Comparison of ENCODE assay signal across 9 cellular contexts in genomic region chr19:38376576-38376975, GRCh38. TPM values are rescaled to one million over a fixed set of nuclear protein-coding genes. Genes with fewer than 3 reads are reported as not detected.
DNase-seq lines count a peak whose midpoint lies in the region; ATAC-seq, FAIRE-seq and TF ChIP-seq lines count a peak whose summit lies in the region.
"Had no signal": no experiment of that assay in that cellular context is flagged by ENCODE, and none has a peak within 500 bp of the region (broad histone marks: within the 10 kb centered on the region; RNA-seq: fewer than 3 reads in every experiment).

No MANE protein-coding gene starts in this region.

- H4K20me1 ChIP-seq in astrocyte (ENCODE audit: insufficient read depth, low read length), result peaks cover 58% of the 10 kb centered on the region
- no peaks in the 10 kb centered on the region for H4K20me1 ChIP-seq in neural cell (ENCODE audit: insufficient read depth)

- no peaks in the 10 kb centered on the region for H3F3A ChIP-seq in neural cell (ENCODE audit: insufficient read depth, low read length, poor library complexity, severe bottlenecking)

- H3K27ac Mint-ChIP-seq in CD14-positive monocyte (peak overlapping the region in 4 of 7 donors; percentile 2 to 55 (median 43)), astrocyte (ENCODE audit: unreplicated experiment) (no peak overlapping the region)

- H3K4me3 ChIP-seq in HFF-Myc (replicated peaks; ENCODE audit: low read depth, low read length) (peak overlapping the region; percentile 97), astrocyte (ENCODE audit: insufficient read depth, low read depth, low read length) (no peak overlapping the region), neural cell (ENCODE audit: low read length) (peak overlapping the region; percentile 84)

- no peak overlapping the region for H3K27ac ChIP-seq in astrocyte (ENCODE audit: low read depth, low read length)
- no peak overlapping the region for H3K27ac ChIP-seq in neural cell (ENCODE audit: low read length)

- DNase-seq in CD14-positive monocyte (ENCODE audit: low spot score) (no peak), HFF-Myc (ENCODE audit: extremely low read depth, low read depth) (no peak), astrocyte (ENCODE audit: low read depth) (no peak), NCI-H2227 treated with DMSO at 0.1 percent for 48 hours (lab: John Stamatoyannopoulos, UW) (no peak), NCI-H2171 treated with DMSO at 0.1 percent for 48 hours (lab: John Stamatoyannopoulos, UW) (no peak)
- DNase-seq: activated CD4-positive, alpha-beta T cell treated with anti-CD3 and anti-CD28 coated beads for 48 hours had no signal

- H3K4me1 ChIP-seq in astrocyte (ENCODE audit: insufficient read depth, low read length), result peaks cover 13% of the 10 kb centered on the region

- TF ChIP-seq EP300 in neural cell (conservative IDR thresholded peaks at IDR 0.05; ENCODE audit: poor library complexity, severe bottlenecking), result no peak

- H3K79me2 ChIP-seq in astrocyte (ENCODE audit: insufficient read depth, low read length) (peaks cover 45% of the 10 kb centered on the region), neural cell (replicated peaks; ENCODE audit: insufficient read depth, low read length) (peaks cover 19% of the 10 kb centered on the region)

- no peaks in the 10 kb centered on the region for H3K9me3 ChIP-seq in astrocyte (ENCODE audit: insufficient read depth, low read depth, low read length)
- H3K9me3 ChIP-seq in neural cell (ENCODE audit: low read length), result no peaks in the 10 kb centered on the region

- H3K4me2 ChIP-seq in astrocyte (ENCODE audit: low read length) (peak overlapping the region; percentile 96), neural cell (ENCODE audit: low read length) (no peak overlapping the region)

- TF ChIP-seq CTCF in CD14-positive monocyte (IDR thresholded peaks at IDR 0.05), result no peak
- no peak for TF ChIP-seq CTCF in HFF-Myc (IDR thresholded peaks at IDR 0.05; ENCODE audit: low read depth, low read length, missing control alignments)
- TF ChIP-seq CTCF in astrocyte (IDR thresholded peaks at IDR 0.05; ENCODE audit: insufficient read depth, low read depth, low read length), result no peak
- no peak for TF ChIP-seq CTCF in neural cell (IDR thresholded peaks at IDR 0.05; ENCODE audit: poor library complexity, severe bottlenecking)

- H3K27me3 ChIP-seq in astrocyte (ENCODE audit: insufficient read depth, low read length) (no peaks in the 10 kb centered on the region), neural cell (ENCODE audit: insufficient read depth, low read depth, low read length) (no peaks in the 10 kb centered on the region)

- H3K4me1 Mint-ChIP-seq in CD14-positive monocyte, result peaks cover 24% of the 10 kb centered on the region
- peaks cover 8% of the 10 kb centered on the region for H3K4me1 Mint-ChIP-seq in astrocyte (ENCODE audit: low read depth, unreplicated experiment)

- no peaks in the 10 kb centered on the region for H3K9me2 ChIP-seq in neural cell (ENCODE audit: insufficient read depth, low read length)

- intact Hi-C loops in CD14-positive monocyte (cut with micrococcal nuclease), result no loop called here

- FAIRE-seq in astrocyte (lab: Jason Lieb, UNC), result no peak

- peaks cover 14% of the 10 kb centered on the region for H3K36me3 ChIP-seq in astrocyte (ENCODE audit: insufficient read depth, low read length)
- H3K36me3 ChIP-seq in neural cell (ENCODE audit: insufficient read depth, low read length), result no peaks in the 10 kb centered on the region

- H3K27me3 Mint-ChIP-seq in CD14-positive monocyte (ENCODE audit: low read depth in 3 of 3) (peaks cover 5 to 10% (median 7%) of the 10 kb centered on the region in 3 donors), astrocyte (ENCODE audit: low read depth, unreplicated experiment) (peaks cover 4% of the 10 kb centered on the region)

- no peak overlapping the region for H3K9ac ChIP-seq in astrocyte (ENCODE audit: low read length)
- H3K9ac ChIP-seq in neural cell (ENCODE audit: low read length), result no peak overlapping the region

- TF ChIP-seq RAD21 in neural cell (conservative IDR thresholded peaks at IDR 0.05), result no peak

- H2AFZ ChIP-seq in astrocyte (ENCODE audit: low read depth, low read length) (no peak overlapping the region), neural cell (ENCODE audit: low read depth, low read length) (no peak overlapping the region)

- H3K36me3 Mint-ChIP-seq in CD14-positive monocyte, result peaks cover 32 to 55% of the 10 kb centered on the region in 2 donors
- H3K36me3 Mint-ChIP-seq in astrocyte (ENCODE audit: low read depth, unreplicated experiment), result peaks cover 4% of the 10 kb centered on the region

- no peak for ATAC-seq in GM21786 (IDR thresholded peaks at IDR 0.05; ENCODE audit: unreplicated experiment)
- ATAC-seq: Panc1 had no signal

- H3K4me3 Mint-ChIP-seq in CD14-positive monocyte, result no peak overlapping the region
- H3K4me3 Mint-ChIP-seq in astrocyte (ENCODE audit: unreplicated experiment), result peak overlapping the region; percentile 100

- peaks cover 0 to 3% (median 0%) of the 10 kb centered on the region in 7 donors for H3K9me3 Mint-ChIP-seq in CD14-positive monocyte
- no peaks in the 10 kb centered on the region for H3K9me3 Mint-ChIP-seq in astrocyte (ENCODE audit: unreplicated experiment)

TF ChIP-seq in neural cell, 6 proteins besides CTCF, POLR2A, EP300 and RAD21:
- TF ChIP-seq POLR2AphosphoS5 (IDR thresholded peaks at IDR 0.05) (no peak), MXI1 (conservative IDR thresholded peaks at IDR 0.05; ENCODE audit: poor library complexity, severe bottlenecking) (no peak), EZH2 (IDR thresholded peaks at IDR 0.05; ENCODE audit: borderline replicate concordance, insufficient read depth, low read length, poor library complexity, severe bottlenecking) (no peak), TAF1 (IDR thresholded peaks at IDR 0.05; ENCODE audit: low read depth) (no peak), SMC3 (conservative IDR thresholded peaks at IDR 0.05; ENCODE audit: poor library complexity) (no peak), REST (IDR thresholded peaks at IDR 0.05; ENCODE audit: borderline replicate concordance) (no peak)

RNA-seq across cellular contexts. Expression of gene PSMD8, which starts 2.2 kb away (rescaled TPM):
- polyA plus RNA-seq in CD14-positive monocyte (100 to 1,000 TPM; 179 to 207 TPM), neural cell (334 and 380 TPM in 2 replicates)
- 215 and 218 TPM in 2 replicates for total RNA-seq in astrocyte
- polyA minus RNA-seq in neural cell, result 154 and 160 TPM in 2 replicates

RNA-seq across cellular contexts. Expression of gene GGN, which starts 11.3 kb away (rescaled TPM):
- polyA plus RNA-seq in CD14-positive monocyte (under 1 TPM in 1 of 2 donors, not detected in 1; 0.12 TPM), neural cell (0.21 and 0.28 TPM in 2 replicates)
- 2.1 and 2.8 TPM in 2 replicates for total RNA-seq in astrocyte
- polyA minus RNA-seq in neural cell, result 1.2 and 2.9 TPM in 2 replicates

RNA-seq across cellular contexts. Expression of gene SPRED3, which starts 11.9 kb away (rescaled TPM):
- not detected for polyA plus RNA-seq in CD14-positive monocyte
- total RNA-seq in astrocyte, result 17.3 and 19.0 TPM in 2 replicates
- 4.9 and 13.7 TPM in 2 replicates for polyA plus RNA-seq in neural cell
- polyA minus RNA-seq in neural cell, result 6.3 TPM in 2 replicates

RNA-seq across cellular contexts. Expression of gene FAM98C, which starts 26.3 kb away (rescaled TPM):
- 10 to 100 TPM in 1 of 2 donors, 1 to 10 TPM in 1; 8.5 to 12.6 TPM for polyA plus RNA-seq in CD14-positive monocyte
- total RNA-seq in astrocyte, result 11.9 and 15.0 TPM in 2 replicates
- polyA plus RNA-seq in neural cell, result 57.0 and 79.3 TPM in 2 replicates
- polyA minus RNA-seq in neural cell, result 24.4 and 29.5 TPM in 2 replicates

RNA-seq across cellular contexts. Expression of gene CATSPERG, which starts 40.9 kb away (rescaled TPM):
- polyA plus RNA-seq in CD14-positive monocyte (1 to 10 TPM; 3.9 to 4.6 TPM), neural cell (16.0 and 17.1 TPM in 2 replicates)
- total RNA-seq in astrocyte, result 2.2 and 6.4 TPM in 2 replicates
- 17.3 and 22.6 TPM in 2 replicates for polyA minus RNA-seq in neural cell
